ENCODE assay signal across 12 cellular contexts in the genomic region with DNA sequence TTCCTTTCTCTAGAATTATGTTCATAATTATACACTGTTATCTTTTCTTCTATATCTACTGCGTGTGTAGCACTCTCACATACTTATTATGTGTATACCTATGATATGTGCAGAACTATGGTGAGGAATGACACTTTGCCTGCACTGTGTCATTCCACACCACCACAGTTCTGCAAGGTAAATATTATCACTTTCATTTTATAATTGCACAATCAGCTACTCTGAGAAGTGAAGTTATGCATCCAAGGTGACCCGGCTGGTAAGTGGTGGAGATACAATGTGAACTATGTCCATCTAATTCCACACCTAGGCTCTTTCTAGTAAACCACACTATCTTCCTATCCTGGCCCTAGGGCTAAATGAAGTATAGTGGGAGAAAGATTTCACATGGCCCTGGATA.
"Had no signal": no experiment of that assay in that cellular context is flagged by ENCODE, and none has a peak within 500 bp of the region (broad histone marks: within the 10 kb centered on the region; RNA-seq: fewer than 3 reads in every experiment).

No MANE protein-coding gene starts in this region.

- H3K79me2 ChIP-seq: parathyroid adenoma had no signal

- H3K4me3 ChIP-seq: dorsolateral prefrontal cortex, lung, neural progenitor cell, suprapubic skin had no signal

- H3K4me2 ChIP-seq: neural progenitor cell had no signal

- H2AFZ ChIP-seq: neural progenitor cell, parathyroid adenoma had no signal

- H3K36me3 ChIP-seq: neural progenitor cell, suprapubic skin had no signal

- H3K4me1 ChIP-seq: neural progenitor cell, parathyroid adenoma, suprapubic skin had no signal

- ATAC-seq: sciatic nerve; stimulated activated naive CD8-positive, alpha-beta T cell treated with anti-CD3 and anti-CD28 coated beads, Interleukin-15, amount 100 ng/mL, for 72 hours had no signal

- H3K27me3 ChIP-seq: dorsolateral prefrontal cortex, neural progenitor cell, suprapubic skin had no signal

- DNase-seq: dorsolateral prefrontal cortex; effector CD4-positive, alpha-beta T cell; naive B cell; stimulated activated CD4-positive, alpha-beta T cell treated with anti-CD3 and anti-CD28 coated beads, Interleukin-2, amount 100 ng/mL, for 24 hours; stimulated activated CD4-positive, alpha-beta T cell treated with anti-CD3 and anti-CD28 coated beads, Interleukin-4, amount 100 ng/mL, for 24 hours; stimulated activated naive CD4-positive, alpha-beta T cell; stimulated activated naive CD8-positive, alpha-beta T cell treated with anti-CD3 and anti-CD28 coated beads, Interleukin-15, amount 100 ng/mL, for 72 hours had no signal

- H3K27ac ChIP-seq: dorsolateral prefrontal cortex, neural progenitor cell, parathyroid adenoma, suprapubic skin had no signal

- H3K9ac ChIP-seq: neural progenitor cell, parathyroid adenoma had no signal

- H3K9me3 ChIP-seq: suprapubic skin had no signal
